Comparison of ENCODE assay signal across 20 cellular contexts in genomic region chr18:25140144-25140961, GRCh38.
DNase-seq lines count a peak whose midpoint lies in the region; ATAC-seq and TF ChIP-seq lines count a peak whose summit lies in the region.
"Had no signal": no experiment of that assay in that cellular context is flagged by ENCODE, and none has a peak within 500 bp of the region (broad histone marks: within the 10 kb centered on the region; RNA-seq: fewer than 3 reads in every experiment).

No MANE protein-coding gene starts in this region.

- TF ChIP-seq POLR2A in sigmoid colon (IDR thresholded peaks at IDR 0.05): no peak

- H3K27me3 ChIP-seq in sigmoid colon (no peaks in the 10 kb centered on the region), A673 (replicated peaks; ENCODE audit: insufficient read depth, low read depth, low read length, poor library complexity) (peaks cover 5% of the 10 kb centered on the region)
- H3K27me3 ChIP-seq: BLaER1 had no signal

- POLR2A ChIA-PET in A673 (lab: Charles Lee; ENCODE audit: low non-redundant PET): no interaction called here

- H3K36me3 ChIP-seq in sigmoid colon (no peaks in the 10 kb centered on the region), A673 (ENCODE audit: insufficient read depth, low read length, poor library complexity, severe bottlenecking) (no peaks in the 10 kb centered on the region)
- H3K36me3 ChIP-seq: BLaER1 had no signal

- intact Hi-C loops in sigmoid colon (cut with DNase I) (no loop called here), A673 (cut with micrococcal nuclease; ENCODE audit: unreplicated experiment) (loop anchor here (10.0 kb wide), 1 partner anchor 56 kb away; no protein-coding TSS in a partner anchor)

- H3K9me3 ChIP-seq in sigmoid colon (no peaks in the 10 kb centered on the region), A673 (ENCODE audit: low read depth, low read length, poor library complexity, severe bottlenecking) (no peaks in the 10 kb centered on the region)
- H3K9me3 ChIP-seq: BLaER1, Caco-2 had no signal

- no TSS peak for BruUV-seq in A673 (replicated peaks; lab: Mats Ljungman, UMichigan)

- TF ChIP-seq CTCF in AG10803 (conservative IDR thresholded peaks at IDR 0.05; ENCODE audit: low read length): no peak
- no peak for TF ChIP-seq CTCF in fibroblast of the aortic adventitia (IDR thresholded peaks at IDR 0.05; ENCODE audit: insufficient read depth, low read length)
- TF ChIP-seq CTCF in sigmoid colon (IDR thresholded peaks at IDR 0.05): no peak
- TF ChIP-seq CTCF in A673 (conservative IDR thresholded peaks at IDR 0.05; ENCODE audit: low read depth, low read length): no peak

- H3K4me3 ChIP-seq in AG10803 (ENCODE audit: low read length) (no peak overlapping the region), fibroblast of the aortic adventitia (ENCODE audit: low read depth, low read length) (no peak overlapping the region), sigmoid colon (no peak overlapping the region), A673 (ENCODE audit: low read depth, low read length, poor library complexity, severe bottlenecking) (no peak overlapping the region)
- H3K4me3 ChIP-seq: BLaER1 had no signal

- CTCF ChIA-PET in A673 (lab: Charles Lee): no interaction called here

- TF ChIP-seq EP300 in sigmoid colon (IDR thresholded peaks at IDR 0.05): no peak

- ATAC-seq in GM18907 (IDR thresholded peaks at IDR 0.05; ENCODE audit: unreplicated experiment): no peak
- ATAC-seq: PC-3 had no signal

- H3K27ac ChIP-seq in sigmoid colon (peak overlapping the region in 3 of 4 donors; percentile 18 to 47 (median 44)), A673 (ENCODE audit: low read depth, low read length, poor library complexity, severe bottlenecking) (no peak overlapping the region)
- H3K27ac ChIP-seq: BLaER1 had no signal

- DNase-seq in AG10803 (ENCODE audit: low read depth): peak; percentile 37
- peak; percentile 28 for DNase-seq in astrocyte of the hippocampus (ENCODE audit: low read depth, low spot score)
- DNase-seq in fibroblast of the aortic adventitia (ENCODE audit: low read depth): peak; percentile 76
- DNase-seq in sigmoid colon: no peak
- DNase-seq in DMS114 treated with DMSO at 0.1 percent for 48 hours (lab: John Stamatoyannopoulos, UW; ENCODE audit: unreplicated experiment): no peak
- DNase-seq in A673 (ENCODE audit: low spot score): no peak
- DNase-seq in SKM-1 treated with dmso at 0.1 percent for 144 hours (lab: John Stamatoyannopoulos, UW; ENCODE audit: unreplicated experiment): no peak
- DNase-seq: CD4-positive, alpha-beta memory T cell; DMS 273 treated with DMSO at 0.1 percent for 48 hours; DND-41; KBM-7; NCI-H1048; NCI-H1417 treated with DMSO at 0.1 percent for 48 hours; NCI-H187; NCI-H526; PC-3; Right ventricle myocardium superior had no signal

- WGBS in sigmoid colon, 2 donors: 62 to 80% methylated on average over 8 of the region's 8 CpGs

- H3K4me1 ChIP-seq in sigmoid colon (peaks cover 0 to 33% (median 20%) of the 10 kb centered on the region in 4 donors), A673 (ENCODE audit: insufficient read depth, low read length, poor library complexity, severe bottlenecking) (no peaks in the 10 kb centered on the region)
- H3K4me1 ChIP-seq: Caco-2 had no signal

Comparison
In these comparisons a context has a peak if more than half of its experiments do, and no peak if none do; other contexts are left out.
1. DNase-seq: peak in AG10803 (single experiment), astrocyte of the hippocampus (single experiment) and fibroblast of the aortic adventitia (single experiment); none in sigmoid colon (single experiment), DMS114 treated with DMSO at 0.1 percent for 48 hours (single experiment), A673 (single experiment) and SKM-1 treated with dmso at 0.1 percent for 144 hours (single experiment).